18 cellular contexts compared by ENCODE assay signal in the genomic region with DNA sequence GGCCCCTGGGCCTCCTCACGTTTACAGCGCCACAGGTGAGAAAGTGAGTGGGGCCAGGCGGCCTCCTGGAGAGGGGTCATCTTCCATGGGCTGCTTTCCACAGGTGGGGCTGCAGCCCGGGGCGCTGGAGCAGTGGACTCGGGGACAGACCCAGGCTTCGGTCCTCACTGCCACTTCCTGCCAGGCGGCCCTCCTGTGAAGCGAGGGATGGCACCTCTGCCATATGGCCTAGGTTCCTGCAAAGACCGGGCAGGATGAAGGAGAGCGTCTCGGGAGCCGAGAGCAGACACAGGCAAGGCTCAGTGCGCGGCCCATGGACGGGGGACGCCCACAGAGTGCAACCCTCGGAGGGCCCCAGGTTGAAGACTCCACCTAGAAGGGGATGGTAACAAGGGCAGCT.
A peak's percentile ranks its signal among the peaks of the same experiment; 100 is the strongest.
DNase-seq lines count a peak whose midpoint lies in the region; TF ChIP-seq lines count a peak whose summit lies in the region.
"Had no signal": no experiment of that assay in that cellular context is flagged by ENCODE, and none has a peak within 500 bp of the region (broad histone marks: within the 10 kb centered on the region; RNA-seq: fewer than 3 reads in every experiment).

No MANE protein-coding gene starts in this region.

- no peaks in the 10 kb centered on the region for H3K36me3 Mint-ChIP-seq in glutamatergic neuron (ENCODE audit: unreplicated experiment)

- H3K4me1 ChIP-seq in BLaER1 (peaks cover 100% of the 10 kb centered on the region), testis (peaks cover 7% of the 10 kb centered on the region)
- H3K4me1 ChIP-seq: A549 had no signal

- H3K27me3 ChIP-seq in BLaER1 (no peaks in the 10 kb centered on the region), testis (no peaks in the 10 kb centered on the region)

- H3K4me3 ChIP-seq in BLaER1: no peak overlapping the region
- H3K4me3 ChIP-seq in testis: no peak overlapping the region
- H3K4me3 ChIP-seq: A549, GM12878 had no signal

- H3K27ac Mint-ChIP-seq in glutamatergic neuron (ENCODE audit: unreplicated experiment): peak overlapping the region; percentile 50
- H3K27ac Mint-ChIP-seq: B cell; CD4-positive, alpha-beta T cell; CD8-positive, alpha-beta T cell had no signal

- peaks cover 2% of the 10 kb centered on the region for H3K27me3 Mint-ChIP-seq in glutamatergic neuron (ENCODE audit: unreplicated experiment)
- H3K27me3 Mint-ChIP-seq: B cell; CD4-positive, alpha-beta T cell had no signal

- WGBS in testis, 2 donors: 94 to 95% methylated on average over 11 to 18 of the region's 18 CpGs

- peak overlapping the region; percentile 70 for H3K9ac ChIP-seq in BLaER1

- TF ChIP-seq POLR2A in testis (IDR thresholded peaks at IDR 0.05): no peak

- H3K4me2 ChIP-seq in BLaER1: peak overlapping the region; percentile 94
- H3K4me2 ChIP-seq: A549 had no signal

- peaks cover 32% of the 10 kb centered on the region for H3K4me1 Mint-ChIP-seq in glutamatergic neuron (ENCODE audit: low read depth, unreplicated experiment)
- H3K4me1 Mint-ChIP-seq: B cell had no signal

- no peak for TF ChIP-seq CTCF in glutamatergic neuron (IDR thresholded peaks at IDR 0.05; ENCODE audit: partially characterized antibody, unreplicated experiment)
- TF ChIP-seq CTCF in testis (IDR thresholded peaks at IDR 0.05): no peak

- H3K36me3 ChIP-seq in BLaER1 (0 out of 2 replicates have a peak, but pooled peaks cover 4% of the 10 kb centered on the region), testis (ENCODE audit: low read depth, missing control alignments) (no peaks in the 10 kb centered on the region)

- H3K9me3 Mint-ChIP-seq in glutamatergic neuron (ENCODE audit: unreplicated experiment): peaks cover 5% of the 10 kb centered on the region
- H3K9me3 Mint-ChIP-seq: CD4-positive, alpha-beta T cell; CD8-positive, alpha-beta T cell had no signal

- intact Hi-C loops in testis (cut with DNase I; ENCODE audit: low total_unique reads): no loop called here

- peaks cover 20% of the 10 kb centered on the region for H4K20me1 ChIP-seq in BLaER1

- H3K9me3 ChIP-seq in BLaER1 (no peaks in the 10 kb centered on the region), testis (no peaks in the 10 kb centered on the region)
- H3K9me3 ChIP-seq: A549 had no signal

- DNase-seq in COLO668 (lab: John Stamatoyannopoulos, UW; ENCODE audit: unreplicated experiment): peak; percentile 51
- no peak for DNase-seq in glutamatergic neuron
- no peak for DNase-seq in RPMI8226
- no peak for DNase-seq in NCI-H2227 treated with DMSO at 0.1 percent for 48 hours (lab: John Stamatoyannopoulos, UW)
- DNase-seq in testis: no peak
- DNase-seq: AML-193; CD4-positive, alpha-beta T cell; CD8-positive, alpha-beta T cell; DMS 273 treated with DMSO at 0.1 percent for 48 hours; DND-41; EL; GDM1 had no signal

- H3K27ac ChIP-seq in BLaER1: peak overlapping the region; percentile 85
- H3K27ac ChIP-seq in testis: no peak overlapping the region
- H3K27ac ChIP-seq: 22Rv1, A549, C4-2B had no signal

- no peak overlapping the region for H3K4me3 Mint-ChIP-seq in glutamatergic neuron (ENCODE audit: unreplicated experiment)
- H3K4me3 Mint-ChIP-seq: B cell; CD4-positive, alpha-beta T cell; CD8-positive, alpha-beta T cell had no signal
